ENCODE assay signal across 18 cellular contexts in genomic region chrX:101369687-101370086, GRCh38. TPM values are rescaled to one million over a fixed set of nuclear protein-coding genes. Genes with fewer than 3 reads are reported as not detected.
DNase-seq lines count a peak whose midpoint lies in the region; ATAC-seq, FAIRE-seq and TF ChIP-seq lines count a peak whose summit lies in the region.
"Had no signal": no experiment of that assay in that cellular context is flagged by ENCODE, and none has a peak within 500 bp of the region (broad histone marks: within the 10 kb centered on the region; RNA-seq: fewer than 3 reads in every experiment).

No MANE protein-coding gene starts in this region.

- peaks cover 55% of the 10 kb centered on the region for H3K36me3 Mint-ChIP-seq in activated B cell treated with CpG ODN at 0.5 μM for 24 hours (ENCODE audit: low read depth)
- H3K36me3 Mint-ChIP-seq in naive B cell: peaks cover 0 to 12% of the 10 kb centered on the region in 2 donors
- H3K36me3 Mint-ChIP-seq: CD4-positive, alpha-beta memory T cell had no signal

- H3K9me3 Mint-ChIP-seq in activated B cell treated with CpG ODN at 0.5 μM for 24 hours (no peaks in the 10 kb centered on the region), naive B cell (no peaks in the 10 kb centered on the region)
- H3K9me3 Mint-ChIP-seq: CD4-positive, alpha-beta memory T cell; GM23338 had no signal

- CTCF ChIA-PET in activated B cell treated with CpG ODN at 0.5 μM for 24 hours (lab: Charles Lee): interaction anchor here (1.2 kb wide), 1 partner anchor 16 kb away, joined by 3 read pairs; the partner anchor contains the start of gene BTK

- H3K27me3 Mint-ChIP-seq in activated B cell treated with CpG ODN at 0.5 μM for 24 hours (no peaks in the 10 kb centered on the region), naive B cell (no peaks in the 10 kb centered on the region)
- H3K27me3 Mint-ChIP-seq: CD4-positive, alpha-beta memory T cell had no signal

- POLR2A ChIA-PET in activated B cell treated with CpG ODN at 0.5 μM for 24 hours (lab: Charles Lee): interaction anchor here (1.8 kb wide), 1 partner anchor 11 kb away, joined by 5 read pairs; no protein-coding TSS in a partner anchor

- H3K27ac Mint-ChIP-seq in activated B cell treated with CpG ODN at 0.5 μM for 24 hours (peak overlapping the region; percentile 81), naive B cell (peak overlapping the region; percentile 75 to 96 (median 89))
- H3K27ac Mint-ChIP-seq: GM23338, H9 had no signal

- intact Hi-C loops in activated B cell treated with CpG ODN at 0.5 μM for 24 hours (cut with micrococcal nuclease): loop anchor here (2.0 to 5.0 kb wide), 2 partner anchors 21 to 38 kb away; partner anchors contain the start of genes GLA, HNRNPH2 and TIMM8A
- intact Hi-C loops in posterior cingulate gyrus (cut with DNase I): no loop called here

- no peak for ATAC-seq in activated B cell treated with CpG ODN at 0.5 μM for 24 hours (ENCODE audit: low read depth)
- no peak for ATAC-seq in naive B cell (ENCODE audit: low read depth in 2 of 2)
- ATAC-seq: A549, GM23338 had no signal

- DNase-seq in GM18507 (ENCODE audit: extremely low spot score, insufficient read length, low read depth) (no peak), activated B cell treated with CpG ODN at 0.5 μM for 24 hours (no peak), naive B cell (no peak), AG08396 (ENCODE audit: low spot score) (no peak), GM03348 (ENCODE audit: low spot score) (no peak), posterior cingulate gyrus (no peak)
- DNase-seq: AML-193; CD4-positive, alpha-beta memory T cell; DMS79; EL; H9; IMR-90; KG1 had no signal

- peak; percentile 5 for FAIRE-seq in GM18507 (lab: Jason Lieb, UNC)
- FAIRE-seq: G401.6, GM12892 had no signal

- peaks cover 38% of the 10 kb centered on the region for H3K4me1 Mint-ChIP-seq in activated B cell treated with CpG ODN at 0.5 μM for 24 hours
- peaks cover 26 to 44% (median 29%) of the 10 kb centered on the region in 3 donors for H3K4me1 Mint-ChIP-seq in naive B cell
- H3K4me1 Mint-ChIP-seq: CD4-positive, alpha-beta memory T cell; GM23338; H9 had no signal

- TF ChIP-seq CTCF in activated B cell treated with CpG ODN at 0.5 μM for 24 hours (IDR thresholded peaks at IDR 0.05): no peak

- no peak overlapping the region for H3K4me3 Mint-ChIP-seq in activated B cell treated with CpG ODN at 0.5 μM for 24 hours
- H3K4me3 Mint-ChIP-seq in naive B cell: peak overlapping the region in 7 of 8 donors; percentile 14 to 74 (median 44)
- H3K4me3 Mint-ChIP-seq: CD4-positive, alpha-beta memory T cell; GM23338; H9 had no signal

RNA-seq across cellular contexts. Expression of gene BTK, which starts 16.3 kb away (rescaled TPM):
- 193 and 219 TPM in 2 replicates for total RNA-seq in activated B cell treated with CpG ODN at 0.5 μM for 24 hours
- 100 to 1,000 TPM; 110 to 189 (median 162) TPM for polyA plus RNA-seq in naive B cell (ENCODE audit: low read depth in 6 of 6)
- total RNA-seq: HT-29, IMR-90 had no signal
- polyA plus RNA-seq: IMR-90 had no signal

RNA-seq across cellular contexts. Expression of gene RPL36A, which starts 21.1 kb away (rescaled TPM):
- 234 and 287 TPM in 2 replicates for total RNA-seq in activated B cell treated with CpG ODN at 0.5 μM for 24 hours
- 1,000 to 10,000 TPM; 1,439 to 2,390 (median 1,883) TPM for polyA plus RNA-seq in naive B cell (ENCODE audit: low read depth in 6 of 6)

RNA-seq across cellular contexts. Expression of gene TIMM8A, which starts 21.1 kb away (rescaled TPM):
- 16.8 and 17.1 TPM in 2 replicates for total RNA-seq in activated B cell treated with CpG ODN at 0.5 μM for 24 hours
- polyA plus RNA-seq in naive B cell (ENCODE audit: low read depth in 6 of 6): 10 to 100 TPM in 4 of 6 donors, 1 to 10 TPM in 2; 7.7 to 17.9 (median 12.7) TPM

RNA-seq across cellular contexts. Expression of gene GLA, which starts 38.0 kb away (rescaled TPM):
- total RNA-seq in activated B cell treated with CpG ODN at 0.5 μM for 24 hours: 32.0 and 32.2 TPM in 2 replicates
- 10 to 100 TPM; 15.4 to 28.8 (median 24.9) TPM for polyA plus RNA-seq in naive B cell (ENCODE audit: low read depth in 6 of 6)

RNA-seq across cellular contexts. Expression of gene HNRNPH2, which starts 38.3 kb away (rescaled TPM):
- total RNA-seq in activated B cell treated with CpG ODN at 0.5 μM for 24 hours: 70.5 and 76.9 TPM in 2 replicates
- polyA plus RNA-seq in naive B cell (ENCODE audit: low read depth in 6 of 6): 100 to 1,000 TPM in 5 of 6 donors, 10 to 100 TPM in 1; 78.2 to 162 (median 109) TPM
